20 cellular contexts compared by ENCODE assay signal in genomic region chr12:118042091-118042490, GRCh38. TPM values are rescaled to one million over a fixed set of nuclear protein-coding genes. Genes with fewer than 3 reads are reported as not detected.
A peak's percentile ranks its signal among the peaks of the same experiment; 100 is the strongest.
DNase-seq lines count a peak whose midpoint lies in the region; ATAC-seq, FAIRE-seq and TF ChIP-seq lines count a peak whose summit lies in the region.
"Had no signal": no experiment of that assay in that cellular context is flagged by ENCODE, and none has a peak within 500 bp of the region (broad histone marks: within the 10 kb centered on the region; RNA-seq: fewer than 3 reads in every experiment).

No MANE protein-coding gene starts in this region.

- no peak for TF ChIP-seq POLR2A in GM12878 (IDR thresholded peaks at IDR 0.05; ENCODE audit: low read depth, low read length)
- TF ChIP-seq POLR2A in Peyer's patch (IDR thresholded peaks at IDR 0.05) = no peak

- H3K4me3 Mint-ChIP-seq in activated T-cell treated with anti-CD3 and anti-CD28 coated beads, Interleukin-2, amount 50 U/mL, for 24 hours = no peak overlapping the region
- no peak overlapping the region for H3K4me3 Mint-ChIP-seq in activated T-cell treated with anti-CD3 and anti-CD28 coated beads, Interleukin-2, amount 50 U/mL, for 4 hours
- no peak overlapping the region for H3K4me3 Mint-ChIP-seq in activated CD4-positive, alpha-beta memory T cell treated with anti-CD3 and anti-CD28 coated beads for 36 hours
- no peak overlapping the region for H3K4me3 Mint-ChIP-seq in T-helper 2 cell treated with Interferon-gamma antibody and Interleukin-4, amounts not matched to agents 5 μg/mL and 100 μg/mL, for 36 hours
- H3K4me3 Mint-ChIP-seq: IgD-negative memory B cell had no signal

- WGBS in GM12878 (ENCODE audit: insufficient coverage, insufficient replicate concordance, low lambda C conversion rate, missing lambda C conversion rate) = 16% methylated on average over 4 of the region's 4 CpGs

- H3K9me3 Mint-ChIP-seq in activated T-cell treated with anti-CD3 and anti-CD28 coated beads, Interleukin-2, amount 50 U/mL, for 24 hours = no peaks in the 10 kb centered on the region
- no peaks in the 10 kb centered on the region for H3K9me3 Mint-ChIP-seq in activated T-cell treated with anti-CD3 and anti-CD28 coated beads, Interleukin-2, amount 50 U/mL, for 4 hours
- H3K9me3 Mint-ChIP-seq in activated CD4-positive, alpha-beta memory T cell treated with anti-CD3 and anti-CD28 coated beads for 36 hours = no peaks in the 10 kb centered on the region
- H3K9me3 Mint-ChIP-seq in T-helper 2 cell treated with Interferon-gamma antibody and Interleukin-4, amounts not matched to agents 5 μg/mL and 100 μg/mL, for 36 hours = no peaks in the 10 kb centered on the region

- peak overlapping the region; percentile 97 for H3K27ac Mint-ChIP-seq in activated T-cell treated with anti-CD3 and anti-CD28 coated beads, Interleukin-2, amount 50 U/mL, for 24 hours
- peak overlapping the region; percentile 97 for H3K27ac Mint-ChIP-seq in activated CD4-positive, alpha-beta memory T cell treated with anti-CD3 and anti-CD28 coated beads for 36 hours
- H3K27ac Mint-ChIP-seq in T-helper 2 cell treated with Interferon-gamma antibody and Interleukin-4, amounts not matched to agents 5 μg/mL and 100 μg/mL, for 36 hours = no peak overlapping the region
- H3K27ac Mint-ChIP-seq: IgD-negative memory B cell had no signal

- no peak overlapping the region for H3K4me3 ChIP-seq in GM12865 (ENCODE audit: low read depth, low read length)
- H3K4me3 ChIP-seq in GM12878 = no peak overlapping the region
- H3K4me3 ChIP-seq in Peyer's patch = no peak overlapping the region
- H3K4me3 ChIP-seq: A549 had no signal

- CTCF ChIA-PET in activated CD4-positive, alpha-beta memory T cell treated with anti-CD3 and anti-CD28 coated beads for 36 hours (lab: Charles Lee) = no interaction called here
- CTCF ChIA-PET in GM12878 (lab: Yijun Ruan, JAX) = no interaction called here

- RAD21 ChIA-PET in GM12878 (lab: Charles Lee; ENCODE audit: unreplicated experiment) = no interaction called here

- H3K36me3 ChIP-seq in GM12878 (ENCODE audit: control insufficient read depth in 2 of 2, insufficient read depth in 2 of 2, low read length in 1 of 2) = peaks cover 10 to 26% of the 10 kb centered on the region in 2 experiments; a peak in 3 of 4 replicates
- peaks cover 0 to 87% (median 0%) of the 10 kb centered on the region in 3 donors for H3K36me3 ChIP-seq in Peyer's patch

- POLR2A ChIA-PET in activated CD4-positive, alpha-beta memory T cell treated with anti-CD3 and anti-CD28 coated beads for 36 hours (lab: Charles Lee) = no interaction called here
- POLR2A ChIA-PET in GM12878 (lab: Charles Lee) = no interaction called here

- intact Hi-C loops in activated CD4-positive, alpha-beta memory T cell treated with anti-CD3 and anti-CD28 coated beads for 36 hours (cut with micrococcal nuclease) = no loop called here
- intact Hi-C loops in GM12878 (cut with micrococcal nuclease; ENCODE audit: unreplicated experiment) = no loop called here
- intact Hi-C loops in posterior cingulate gyrus (cut with DNase I) = no loop called here

- H3K36me3 Mint-ChIP-seq in activated T-cell treated with anti-CD3 and anti-CD28 coated beads, Interleukin-2, amount 50 U/mL, for 24 hours (ENCODE audit: low read depth) = peaks cover 92% of the 10 kb centered on the region
- H3K36me3 Mint-ChIP-seq in activated T-cell treated with anti-CD3 and anti-CD28 coated beads, Interleukin-2, amount 50 U/mL, for 4 hours (ENCODE audit: insufficient read depth) = peaks cover 42% of the 10 kb centered on the region
- peaks cover 59% of the 10 kb centered on the region for H3K36me3 Mint-ChIP-seq in activated CD4-positive, alpha-beta memory T cell treated with anti-CD3 and anti-CD28 coated beads for 36 hours
- H3K36me3 Mint-ChIP-seq in T-helper 2 cell treated with Interferon-gamma antibody and Interleukin-4, amounts not matched to agents 5 μg/mL and 100 μg/mL, for 36 hours (ENCODE audit: low read depth) = peaks cover 69% of the 10 kb centered on the region

- SMC1A ChIA-PET in GM12878 (lab: Charles Lee; ENCODE audit: uncharacterized antibody, unreplicated experiment) = no interaction called here

- DNase-seq in activated T-cell treated with anti-CD3 and anti-CD28 coated beads, Interleukin-2, amount 50 U/mL, for 24 hours = no peak
- no peak for DNase-seq in activated T-cell treated with anti-CD3 and anti-CD28 coated beads, Interleukin-2, amount 50 U/mL, for 4 hours
- peak; percentile 63 for DNase-seq in GM12865 (ENCODE audit: low read depth)
- DNase-seq in activated CD4-positive, alpha-beta memory T cell treated with anti-CD3 and anti-CD28 coated beads for 36 hours = peak; percentile 41
- DNase-seq in GM12878 (ENCODE audit: low read depth, low spot score) = no peak
- DNase-seq in T-helper 2 cell treated with Interferon-gamma antibody and Interleukin-4, amounts not matched to agents 5 μg/mL and 100 μg/mL, for 36 hours (ENCODE audit: low spot score) = no peak
- DNase-seq in posterior cingulate gyrus = no peak
- no peak for DNase-seq in Peyer's patch
- DNase-seq: BE2C, EL, GF-D8, MV-4-11, NCI-H1105 treated with DMSO at 0.1 percent for 48 hours, NCI-H2081, NCI-H2171 treated with DMSO at 0.1 percent for 48 hours, NCI-H526, Right ventricle myocardium superior had no signal

- TF ChIP-seq CTCF in GM12865 (IDR thresholded peaks at IDR 0.05; ENCODE audit: insufficient read depth, low read depth, low read length, missing control alignments) (no peak), GM12878 (IDR thresholded peaks at IDR 0.05 in 2 of 3, conservative IDR thresholded peaks at IDR 0.05 in 1 of 3; ENCODE audit: control insufficient read depth in 2 of 3, extremely low read depth in 1 of 3, insufficient read depth in 1 of 3, low read depth in 3 of 3, low read length in 3 of 3) (no peak), Peyer's patch (IDR thresholded peaks at IDR 0.05) (no peak)

- no peak for TF ChIP-seq RAD21 in GM12878 (IDR thresholded peaks at IDR 0.05; ENCODE audit: insufficient read depth, low read depth, low read length)

- H3K4me2 ChIP-seq in GM12878 (ENCODE audit: control insufficient read depth, insufficient read depth) = no peak overlapping the region
- H3K4me2 ChIP-seq: A549 had no signal

- H4K20me1 ChIP-seq in GM12878 (ENCODE audit: control insufficient read depth, insufficient read depth) = no peaks in the 10 kb centered on the region

- 0 out of 2 replicates have a peak overlapping the region, but pooled peaks have one; percentile 8 for H3K27ac ChIP-seq in GM12878 (ENCODE audit: control insufficient read depth, insufficient read depth)
- no peak overlapping the region for H3K27ac ChIP-seq in Peyer's patch
- H3K27ac ChIP-seq: A549 had no signal

- BruUV-seq in GM12878 (replicated peaks; lab: Mats Ljungman, UMichigan) = no TSS peak

- H3K27me3 ChIP-seq in GM12878 (replicated peaks in 1 of 2; ENCODE audit: control insufficient read depth in 2 of 2, insufficient read depth in 2 of 2, low read length in 1 of 2) (no peaks in the 10 kb centered on the region), Peyer's patch (no peaks in the 10 kb centered on the region)
- H3K27me3 ChIP-seq: BE2C had no signal

- FAIRE-seq in GM12878 (lab: Jason Lieb, UNC) = no peak
- FAIRE-seq: A549, H54 had no signal

- no peak for ATAC-seq in activated T-cell treated with anti-CD3 and anti-CD28 coated beads, Interleukin-2, amount 50 U/mL, for 4 hours
- peak; percentile 40; the same call in 2 of the 3 replicates for ATAC-seq in GM12878

- H3K4me1 ChIP-seq in GM12878 (ENCODE audit: control insufficient read depth, insufficient read depth, low read length) (peaks cover 5% of the 10 kb centered on the region), Peyer's patch (no peaks in the 10 kb centered on the region)
- H3K4me1 ChIP-seq: BE2C had no signal

- in situ Hi-C loops in GM12878 (cut with MboI) = no loop called here

- H3K9ac ChIP-seq in GM12878 (ENCODE audit: control insufficient read depth, insufficient read depth, low read length) = no peak overlapping the region

- no peak for TF ChIP-seq EP300 in GM12878 (IDR thresholded peaks at IDR 0.05; ENCODE audit: borderline replicate concordance in 1 of 2, control insufficient read depth in 1 of 2, low read depth in 2 of 2, low read length in 2 of 2)

- peaks cover 3% of the 10 kb centered on the region; the same call in 1 of the 3 replicates for H3K9me3 ChIP-seq in GM12878 (replicated peaks; ENCODE audit: control insufficient read depth, insufficient read depth, low read length)
- H3K9me3 ChIP-seq in Peyer's patch = no peaks in the 10 kb centered on the region
- H3K9me3 ChIP-seq: A549, BE2C had no signal

- H3K27me3 Mint-ChIP-seq in activated T-cell treated with anti-CD3 and anti-CD28 coated beads, Interleukin-2, amount 50 U/mL, for 24 hours = no peaks in the 10 kb centered on the region
- no peaks in the 10 kb centered on the region for H3K27me3 Mint-ChIP-seq in activated T-cell treated with anti-CD3 and anti-CD28 coated beads, Interleukin-2, amount 50 U/mL, for 4 hours (ENCODE audit: low read depth)
- no peaks in the 10 kb centered on the region for H3K27me3 Mint-ChIP-seq in activated CD4-positive, alpha-beta memory T cell treated with anti-CD3 and anti-CD28 coated beads for 36 hours
- no peaks in the 10 kb centered on the region for H3K27me3 Mint-ChIP-seq in T-helper 2 cell treated with Interferon-gamma antibody and Interleukin-4, amounts not matched to agents 5 μg/mL and 100 μg/mL, for 36 hours (ENCODE audit: low read depth)
- H3K27me3 Mint-ChIP-seq: IgD-negative memory B cell had no signal

- H2AFZ ChIP-seq in GM12878 (ENCODE audit: control insufficient read depth, low read depth, low read length) = no peak overlapping the region

- H3K79me2 ChIP-seq in GM12878 (ENCODE audit: control insufficient read depth, insufficient read depth, low read length) = no peaks in the 10 kb centered on the region

- peaks cover 73% of the 10 kb centered on the region for H3K4me1 Mint-ChIP-seq in activated T-cell treated with anti-CD3 and anti-CD28 coated beads, Interleukin-2, amount 50 U/mL, for 24 hours (ENCODE audit: low read depth)
- peaks cover 22% of the 10 kb centered on the region for H3K4me1 Mint-ChIP-seq in activated T-cell treated with anti-CD3 and anti-CD28 coated beads, Interleukin-2, amount 50 U/mL, for 4 hours (ENCODE audit: low read depth)
- H3K4me1 Mint-ChIP-seq in activated CD4-positive, alpha-beta memory T cell treated with anti-CD3 and anti-CD28 coated beads for 36 hours (ENCODE audit: low read depth) = peaks cover 65% of the 10 kb centered on the region
- peaks cover 26% of the 10 kb centered on the region for H3K4me1 Mint-ChIP-seq in T-helper 2 cell treated with Interferon-gamma antibody and Interleukin-4, amounts not matched to agents 5 μg/mL and 100 μg/mL, for 36 hours (ENCODE audit: low read depth)

RNA-seq across cellular contexts. Expression of gene WSB2, which starts 18.9 kb away (rescaled TPM):
- total RNA-seq in activated T-cell treated with anti-CD3 and anti-CD28 coated beads, Interleukin-2, amount 50 U/mL, for 4 hours = 10 to 100 TPM; 48.1 to 67.7 (median 52.0) TPM
- 100 to 1,000 TPM in 1 of 2 experiments, 10 to 100 TPM in 1; 93.2 to 102 TPM for total RNA-seq in activated CD4-positive, alpha-beta memory T cell treated with anti-CD3 and anti-CD28 coated beads for 36 hours
- 29.8 and 34.6 TPM in 2 replicates for total RNA-seq in GM12878 (2013; cell fraction: nucleolus; rRNA removed)
- total RNA-seq in GM12878 (2014; rRNA removed) (66.7 and 83.7 TPM in 2 replicates), GM12878 (2014; rRNA removed; fragmentation: Illumina TruSeq; extraction: Trizol) (40.4 and 41.5 TPM in 2 replicates), GM12878 (2021) (56.8 and 59.0 TPM in 2 replicates), Peyer's patch (100 to 1,000 TPM in 3 of 4 donors, 10 to 100 TPM in 1; 76.7 to 146 (median 110) TPM)
- 27.2 TPM for polyA plus RNA-seq in GM12878 (2011; ENCODE audit: low read depth)
- polyA plus RNA-seq in GM12878 (2011; rRNA removed) (71.0 and 82.6 TPM in 2 replicates), GM12878 (2014; fragmentation: Illumina TruSeq; extraction: Trizol) (44.1 and 59.0 TPM in 2 replicates), GM12878 (2014; fragmentation: Nextera tagmentation; extraction: Ambion mirVana) (10 to 100 TPM; 30.0 to 33.6 TPM), GM12878 (2014; rRNA removed) (46.0 and 46.3 TPM in 2 replicates), GM12878 (2016; fragmentation: Nextera tagmentation; extraction: Ambion mirVana) (10 to 100 TPM; 18.3 to 19.4 TPM)
- polyA plus RNA-seq in GM12878 (2011; cell fraction: cytosol; rRNA removed) = 111 and 139 TPM in 2 replicates
- 40.2 and 48.5 TPM in 2 replicates for polyA plus RNA-seq in GM12878 (2011; cell fraction: nucleus; rRNA removed)
- 31.8 and 33.7 TPM in 2 replicates for polyA plus RNA-seq in GM12878 (2012)
- polyA minus RNA-seq in GM12878 (2011; rRNA and poly(A)+ RNA removed) = 222 and 231 TPM in 2 replicates
- 60.9 and 67.1 TPM in 2 replicates for polyA minus RNA-seq in GM12878 (2011; cell fraction: cytosol; rRNA and poly(A)+ RNA removed)
- 26.7 and 39.5 TPM in 2 replicates for polyA minus RNA-seq in GM12878 (2011; cell fraction: nucleus; rRNA and poly(A)+ RNA removed)

RNA-seq across cellular contexts. Expression of gene RFC5, which starts 25.6 kb away (rescaled TPM):
- 10 to 100 TPM; 51.5 to 64.2 (median 51.6) TPM for total RNA-seq in activated T-cell treated with anti-CD3 and anti-CD28 coated beads, Interleukin-2, amount 50 U/mL, for 4 hours
- 10 to 100 TPM; 65.8 to 70.8 TPM for total RNA-seq in activated CD4-positive, alpha-beta memory T cell treated with anti-CD3 and anti-CD28 coated beads for 36 hours
- total RNA-seq in GM12878 (2013; cell fraction: nucleolus; rRNA removed) = 40.9 and 42.7 TPM in 2 replicates
- total RNA-seq in GM12878 (2014; rRNA removed) (51.1 and 55.0 TPM in 2 replicates), GM12878 (2014; rRNA removed; fragmentation: Illumina TruSeq; extraction: Trizol) (49.8 and 53.0 TPM in 2 replicates), GM12878 (2021) (29.3 and 30.9 TPM in 2 replicates), Peyer's patch (10 to 100 TPM in 2 of 4 donors, 1 to 10 TPM in 2; 8.3 to 18.2 (median 10.6) TPM)
- polyA plus RNA-seq in GM12878 (2011; ENCODE audit: low read depth) = 20.2 TPM
- polyA plus RNA-seq in GM12878 (2011; rRNA removed) (69.0 and 83.9 TPM in 2 replicates), GM12878 (2014; fragmentation: Illumina TruSeq; extraction: Trizol) (50.9 and 52.9 TPM in 2 replicates), GM12878 (2014; fragmentation: Nextera tagmentation; extraction: Ambion mirVana) (10 to 100 TPM; 47.3 to 73.3 TPM), GM12878 (2014; rRNA removed) (51.3 and 54.1 TPM in 2 replicates), GM12878 (2016; fragmentation: Nextera tagmentation; extraction: Ambion mirVana) (10 to 100 TPM; 66.3 to 70.0 TPM)
- 67.2 and 69.2 TPM in 2 replicates for polyA plus RNA-seq in GM12878 (2011; cell fraction: cytosol; rRNA removed)
- 99.3 and 113 TPM in 2 replicates for polyA plus RNA-seq in GM12878 (2011; cell fraction: nucleus; rRNA removed)
- polyA plus RNA-seq in GM12878 (2012) = 22.2 and 26.8 TPM in 2 replicates
- 66.0 and 71.2 TPM in 2 replicates for polyA minus RNA-seq in GM12878 (2011; rRNA and poly(A)+ RNA removed)
- 22.3 and 32.1 TPM in 2 replicates for polyA minus RNA-seq in GM12878 (2011; cell fraction: cytosol; rRNA and poly(A)+ RNA removed)
- 24.7 and 36.0 TPM in 2 replicates for polyA minus RNA-seq in GM12878 (2011; cell fraction: nucleus; rRNA and poly(A)+ RNA removed)

Comparison
In these comparisons a context has a peak if more than half of its experiments do, and no peak if none do; other contexts are left out.
1. DNase-seq: peak in GM12865 (single experiment) and activated CD4-positive, alpha-beta memory T cell treated with anti-CD3 and anti-CD28 coated beads for 36 hours (single experiment); none in activated T-cell treated with anti-CD3 and anti-CD28 coated beads, Interleukin-2, amount 50 U/mL, for 24 hours (single experiment), activated T-cell treated with anti-CD3 and anti-CD28 coated beads, Interleukin-2, amount 50 U/mL, for 4 hours (single experiment), GM12878 (single experiment), T-helper 2 cell treated with Interferon-gamma antibody and Interleukin-4, amounts not matched to agents 5 μg/mL and 100 μg/mL, for 36 hours (single experiment), posterior cingulate gyrus (0 of 10) and Peyer's patch (0 of 3).